ENCODE assay signal across 26 cellular contexts in the genomic region with DNA sequence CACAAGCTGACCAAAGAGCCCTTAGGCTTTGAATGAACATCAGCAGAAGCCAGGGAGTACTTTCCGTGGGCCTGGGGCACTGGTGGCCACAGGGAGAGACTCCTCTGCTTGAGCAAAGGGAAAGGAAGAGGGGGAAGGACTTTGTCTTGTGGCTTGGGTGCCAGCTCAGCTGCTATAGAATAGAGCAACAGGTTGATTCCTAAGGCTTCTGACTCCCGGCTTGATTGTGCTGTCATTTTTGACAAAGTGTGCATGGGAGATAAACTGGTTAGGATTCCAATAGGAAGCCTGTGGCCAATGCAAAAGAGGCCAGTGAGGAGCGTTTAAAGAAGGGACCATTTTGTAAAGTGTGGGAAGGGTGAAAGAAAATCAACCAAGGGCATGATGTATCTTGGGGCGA. TPM values are rescaled to one million over a fixed set of nuclear protein-coding genes. Genes with fewer than 3 reads are reported as not detected.
DNase-seq lines count a peak whose midpoint lies in the region; ATAC-seq, FAIRE-seq and TF ChIP-seq lines count a peak whose summit lies in the region.
"Had no signal": no experiment of that assay in that cellular context is flagged by ENCODE, and none has a peak within 500 bp of the region (broad histone marks: within the 10 kb centered on the region; RNA-seq: fewer than 3 reads in every experiment).

No MANE protein-coding gene starts in this region.

- no TSS peak for BruUV-seq in K562 (replicated peaks; lab: Mats Ljungman, UMichigan)

- no peak overlapping the region for H2BK120ac ChIP-seq in neuronal stem cell (ENCODE audit: low read depth, low read length)

- peak overlapping the region; percentile 31 for H3K14ac ChIP-seq in neuronal stem cell (ENCODE audit: low read length)

- TF ChIP-seq CTCF in K562 (IDR thresholded peaks at IDR 0.05 in 2 of 3, conservative IDR thresholded peaks at IDR 0.05 in 1 of 3; ENCODE audit: insufficient read depth in 2 of 3, low read depth in 1 of 3, low read length in 3 of 3) (no peak), natural killer cell (IDR thresholded peaks at IDR 0.05) (no peak)

- H3K9me1 ChIP-seq in K562 (ENCODE audit: control insufficient read depth, insufficient read depth, low read length): no peaks in the 10 kb centered on the region

- no peak overlapping the region for H2AK5ac ChIP-seq in neuronal stem cell (ENCODE audit: low read depth, low read length)

- H3K36me3 ChIP-seq in K562 (ENCODE audit: control insufficient read depth, insufficient read depth, low read length): no peaks in the 10 kb centered on the region
- H3K36me3 ChIP-seq in neuronal stem cell (replicated peaks in 1 of 2; ENCODE audit: control insufficient read depth in 2 of 2, insufficient read depth in 2 of 2, low read length in 2 of 2): no peaks in the 10 kb centered on the region
- H3K36me3 ChIP-seq: BLaER1 had no signal

- H4K8ac ChIP-seq in neuronal stem cell (ENCODE audit: low read depth, low read length): no peak overlapping the region

- H3K27ac Mint-ChIP-seq in activated T-cell treated with anti-CD3 and anti-CD28 coated beads, Interleukin-2, amount 50 U/mL, for 24 hours: peak overlapping the region; percentile 11
- H3K27ac Mint-ChIP-seq in stimulated activated effector memory CD8-positive, alpha-beta T cell treated with anti-CD3 and anti-CD28 coated beads, Interleukin-12 subunit alpha, Interleukin-12 subunit beta, amount 100 ng/mL, for 72 hours: peak overlapping the region; percentile 63
- H3K27ac Mint-ChIP-seq in natural killer cell: no peak overlapping the region
- H3K27ac Mint-ChIP-seq: B cell; CD4-positive, alpha-beta T cell had no signal

- intact Hi-C loops in K562 (cut with micrococcal nuclease) (no loop called here), natural killer cell (cut with micrococcal nuclease) (no loop called here)

- in situ Hi-C loops in K562 (cut with MboI): no loop called here

- no peak overlapping the region for H3K4ac ChIP-seq in neuronal stem cell (ENCODE audit: low read length)

- TF ChIP-seq EP300 in K562 (IDR thresholded peaks at IDR 0.05; ENCODE audit: low read length): no peak

- H3K36me3 Mint-ChIP-seq in activated T-cell treated with anti-CD3 and anti-CD28 coated beads, Interleukin-2, amount 50 U/mL, for 24 hours (ENCODE audit: low read depth): no peaks in the 10 kb centered on the region
- no peaks in the 10 kb centered on the region for H3K36me3 Mint-ChIP-seq in activated T-cell treated with anti-CD3 and anti-CD28 coated beads, Interleukin-2, amount 50 U/mL, for 4 hours (ENCODE audit: insufficient read depth)
- H3K36me3 Mint-ChIP-seq in stimulated activated effector memory CD8-positive, alpha-beta T cell treated with anti-CD3 and anti-CD28 coated beads, Interleukin-12 subunit alpha, Interleukin-12 subunit beta, amount 100 ng/mL, for 72 hours: peaks cover 6% of the 10 kb centered on the region
- peaks cover 8% of the 10 kb centered on the region for H3K36me3 Mint-ChIP-seq in natural killer cell

- no peaks in the 10 kb centered on the region for H3K79me2 ChIP-seq in K562 (ENCODE audit: control insufficient read depth, insufficient read depth, low read length)

- no peaks in the 10 kb centered on the region for H3K79me1 ChIP-seq in neuronal stem cell (ENCODE audit: low read depth, low read length)

- CTCF ChIA-PET in K562 (lab: Yijun Ruan, JAX; ENCODE audit: low intra/inter-chr PET ratio): no interaction called here

- no peaks in the 10 kb centered on the region for H3K9me3 ChIP-seq in K562 (replicated peaks; ENCODE audit: control insufficient read depth, insufficient read depth, low read depth, low read length)
- H3K9me3 ChIP-seq in neuronal stem cell (replicated peaks in 1 of 2; ENCODE audit: control insufficient read depth in 2 of 2, insufficient read depth in 1 of 2, low read depth in 1 of 2, low read length in 2 of 2): no peaks in the 10 kb centered on the region

- peaks cover 3% of the 10 kb centered on the region for H3K9me3 Mint-ChIP-seq in activated T-cell treated with anti-CD3 and anti-CD28 coated beads, Interleukin-2, amount 50 U/mL, for 24 hours
- peaks cover 4% of the 10 kb centered on the region for H3K9me3 Mint-ChIP-seq in activated T-cell treated with anti-CD3 and anti-CD28 coated beads, Interleukin-2, amount 50 U/mL, for 4 hours
- H3K9me3 Mint-ChIP-seq in stimulated activated effector memory CD8-positive, alpha-beta T cell treated with anti-CD3 and anti-CD28 coated beads, Interleukin-12 subunit alpha, Interleukin-12 subunit beta, amount 100 ng/mL, for 72 hours: peaks cover 6% of the 10 kb centered on the region
- peaks cover 2 to 3% of the 10 kb centered on the region in 2 donors for H3K9me3 Mint-ChIP-seq in natural killer cell
- H3K9me3 Mint-ChIP-seq: CD4-positive, alpha-beta T cell had no signal

- no peak for TF ChIP-seq POLR2A in K562 (conservative IDR thresholded peaks at IDR 0.05)

- WGBS in K562 (ENCODE audit: insufficient coverage, low coverage, missing lambda C conversion rate): 26% methylated on average over 4 of the region's 4 CpGs
- no CpG with 5 or more reads among the region's 4 CpGs for WGBS in neuronal stem cell (ENCODE audit: extremely low coverage in 2 of 2, insufficient read length in 2 of 2, insufficient replicate concordance in 1 of 2), 2 donors

- no peaks in the 10 kb centered on the region for H4K20me1 ChIP-seq in K562 (replicated peaks; ENCODE audit: control insufficient read depth, insufficient read depth, low read length)
- H4K20me1 ChIP-seq: BLaER1 had no signal

- no peak for FAIRE-seq in K562 (lab: Jason Lieb, UNC)
- FAIRE-seq: A204.1, D721Med, GM12878, GM19239, H1 had no signal

- H3K9ac ChIP-seq in K562 (ENCODE audit: insufficient read depth in 1 of 2, low read depth in 2 of 2, low read length in 2 of 2): no peak overlapping the region
- no peak overlapping the region for H3K9ac ChIP-seq in neuronal stem cell (ENCODE audit: low read depth, low read length, poor library complexity)
- H3K9ac ChIP-seq: BLaER1, GM23248 had no signal

- H3K4me2 ChIP-seq in K562 (ENCODE audit: insufficient read depth, low read length) (no peak overlapping the region), neuronal stem cell (ENCODE audit: insufficient read depth, low read length, poor library complexity, severe bottlenecking) (no peak overlapping the region)
- H3K4me2 ChIP-seq: BLaER1 had no signal

- no peaks in the 10 kb centered on the region for H3K27me3 Mint-ChIP-seq in activated T-cell treated with anti-CD3 and anti-CD28 coated beads, Interleukin-2, amount 50 U/mL, for 24 hours
- no peaks in the 10 kb centered on the region for H3K27me3 Mint-ChIP-seq in activated T-cell treated with anti-CD3 and anti-CD28 coated beads, Interleukin-2, amount 50 U/mL, for 4 hours (ENCODE audit: low read depth)
- H3K27me3 Mint-ChIP-seq in natural killer cell (ENCODE audit: low read depth in 2 of 2): no peaks in the 10 kb centered on the region
- H3K27me3 Mint-ChIP-seq: B cell; CD4-positive, alpha-beta T cell had no signal

- no peak overlapping the region for H2BK12ac ChIP-seq in neuronal stem cell (ENCODE audit: low read length)

- H2AFZ ChIP-seq in K562 (ENCODE audit: low read depth, low read length): 0 out of 2 replicates have a peak overlapping the region, but pooled peaks have one; percentile 28
- no peak overlapping the region for H2AFZ ChIP-seq in neuronal stem cell (ENCODE audit: low read length)
- H2AFZ ChIP-seq: GM23248 had no signal

- H3K4me3 ChIP-seq in K562: no peak overlapping the region
- H3K4me3 ChIP-seq in neuronal stem cell (ENCODE audit: low read length in 2 of 2): no peak overlapping the region
- H3K4me3 ChIP-seq: BLaER1, GM12878, GM23248 had no signal

- no peak overlapping the region for H3K4me3 Mint-ChIP-seq in activated T-cell treated with anti-CD3 and anti-CD28 coated beads, Interleukin-2, amount 50 U/mL, for 24 hours
- no peak overlapping the region for H3K4me3 Mint-ChIP-seq in activated T-cell treated with anti-CD3 and anti-CD28 coated beads, Interleukin-2, amount 50 U/mL, for 4 hours
- no peak overlapping the region for H3K4me3 Mint-ChIP-seq in stimulated activated effector memory CD8-positive, alpha-beta T cell treated with anti-CD3 and anti-CD28 coated beads, Interleukin-12 subunit alpha, Interleukin-12 subunit beta, amount 100 ng/mL, for 72 hours
- H3K4me3 Mint-ChIP-seq in natural killer cell: no peak overlapping the region
- H3K4me3 Mint-ChIP-seq: B cell; CD4-positive, alpha-beta T cell; CD8-positive, alpha-beta memory T cell had no signal

- H3K4me1 ChIP-seq in K562 (replicated peaks in 1 of 2; ENCODE audit: control insufficient read depth in 2 of 2, insufficient read depth in 2 of 2, low read length in 2 of 2): no peaks in the 10 kb centered on the region
- no peaks in the 10 kb centered on the region for H3K4me1 ChIP-seq in neuronal stem cell (ENCODE audit: control insufficient read depth in 2 of 2, insufficient read depth in 1 of 2, low read depth in 1 of 2, low read length in 2 of 2)
- H3K4me1 ChIP-seq: BLaER1 had no signal

- H3K18ac ChIP-seq in neuronal stem cell (ENCODE audit: low read length): no peak overlapping the region

- no peak overlapping the region for H3K27ac ChIP-seq in K562 (ENCODE audit: extremely low read depth, low read depth, low read length)
- H3K27ac ChIP-seq in neuronal stem cell (replicated peaks; ENCODE audit: low read length): no peak overlapping the region
- H3K27ac ChIP-seq: 22Rv1, BLaER1, C4-2B, GM23248 had no signal

- no peak overlapping the region for H3K23ac ChIP-seq in neuronal stem cell (ENCODE audit: low read depth, low read length, poor library complexity)

- H2BK5ac ChIP-seq in neuronal stem cell (ENCODE audit: low read length): no peak overlapping the region

- peaks cover 14% of the 10 kb centered on the region for H3K4me1 Mint-ChIP-seq in activated T-cell treated with anti-CD3 and anti-CD28 coated beads, Interleukin-2, amount 50 U/mL, for 24 hours (ENCODE audit: low read depth)
- H3K4me1 Mint-ChIP-seq in activated T-cell treated with anti-CD3 and anti-CD28 coated beads, Interleukin-2, amount 50 U/mL, for 4 hours (ENCODE audit: low read depth): peaks cover 8% of the 10 kb centered on the region
- H3K4me1 Mint-ChIP-seq in stimulated activated effector memory CD8-positive, alpha-beta T cell treated with anti-CD3 and anti-CD28 coated beads, Interleukin-12 subunit alpha, Interleukin-12 subunit beta, amount 100 ng/mL, for 72 hours: peaks cover 11% of the 10 kb centered on the region
- H3K4me1 Mint-ChIP-seq in natural killer cell: no peaks in the 10 kb centered on the region

- no peak for DNase-seq in activated T-cell treated with anti-CD3 and anti-CD28 coated beads, Interleukin-2, amount 50 U/mL, for 24 hours
- DNase-seq in activated T-cell treated with anti-CD3 and anti-CD28 coated beads, Interleukin-2, amount 50 U/mL, for 4 hours: no peak
- DNase-seq in K562 (ENCODE audit: extremely low read depth in 1 of 4, low spot score in 3 of 4) (no peak), neuronal stem cell (ENCODE audit: low spot score) (no peak), dermis blood vessel endothelial cell (no peak), natural killer cell (no peak)
- no peak for DNase-seq in stimulated activated effector memory CD8-positive, alpha-beta T cell treated with anti-CD3 and anti-CD28 coated beads, Interleukin-12 subunit alpha, Interleukin-12 subunit beta, amount 100 ng/mL, for 72 hours (ENCODE audit: low spot score in 2 of 2)
- DNase-seq: CD4-positive, alpha-beta T cell; CD8-positive, alpha-beta memory T cell; DMS 273 treated with DMSO at 0.1 percent for 48 hours; DMS79; EL; GDM1; GM23248; H7; HCEC 1CT had no signal

- POLR2A ChIA-PET in K562 (lab: Yijun Ruan, JAX): interaction anchor here (0.9 to 1.2 kb wide), 2 partner anchors 9 to 24 kb away, joined by 3 to 4 read pairs; no protein-coding TSS in a partner anchor

- no peak overlapping the region for H2BK15ac ChIP-seq in neuronal stem cell (ENCODE audit: low read length)

- no peak for ATAC-seq in activated T-cell treated with anti-CD3 and anti-CD28 coated beads, Interleukin-2, amount 50 U/mL, for 4 hours
- ATAC-seq in K562: no peak; the same call in 2 of the 3 replicates
- no peak for ATAC-seq in stimulated activated effector memory CD8-positive, alpha-beta T cell treated with anti-CD3 and anti-CD28 coated beads, Interleukin-12 subunit alpha, Interleukin-12 subunit beta, amount 100 ng/mL, for 72 hours
- no peak for ATAC-seq in GM19452 (IDR thresholded peaks at IDR 0.05; ENCODE audit: unreplicated experiment)
- ATAC-seq in natural killer cell: no peak
- ATAC-seq: GM12878 had no signal

- H4K91ac ChIP-seq in neuronal stem cell (ENCODE audit: low read depth, low read length, poor library complexity): no peak overlapping the region

- no peak for TF ChIP-seq RAD21 in K562 (CRISPR knock-in tag; conservative IDR thresholded peaks at IDR 0.05 in 1 of 2, IDR thresholded peaks at IDR 0.05 in 1 of 2)

- H3K27me3 ChIP-seq in K562 (ENCODE audit: control insufficient read depth in 2 of 2, insufficient read depth in 2 of 2, low read length in 2 of 2): no peaks in the 10 kb centered on the region
- no peaks in the 10 kb centered on the region for H3K27me3 ChIP-seq in neuronal stem cell (ENCODE audit: control insufficient read depth in 3 of 3, insufficient read depth in 3 of 3, low read depth in 1 of 3, low read length in 3 of 3)
- H3K27me3 ChIP-seq: BLaER1 had no signal

RNA-seq across cellular contexts. Expression of a gene that starts 11.9 kb away (rescaled TPM):
- total RNA-seq in activated T-cell treated with anti-CD3 and anti-CD28 coated beads, Interleukin-2, amount 50 U/mL, for 4 hours: 100 to 1,000 TPM; 128 to 153 (median 142) TPM
- total RNA-seq in K562 (2011; cell fraction: chromatin; rRNA removed; ENCODE audit: low replicate concordance): 77.4 and 118 TPM in 2 replicates
- total RNA-seq in K562 (2011; cell fraction: nucleolus; rRNA removed): 37.0 and 50.1 TPM in 2 replicates
- total RNA-seq in K562 (2011; cell fraction: nucleoplasm; rRNA removed): 81.5 and 109 TPM in 2 replicates
- 80.1 and 98.2 TPM in 2 replicates for total RNA-seq in K562 (2014; rRNA removed)
- 94.1 and 101 TPM in 2 replicates for total RNA-seq in K562 (2014; rRNA removed; fragmentation: Illumina TruSeq; extraction: Trizol)
- 89.1 and 92.4 TPM in 2 replicates for total RNA-seq in K562 (2015; rRNA removed; fragmentation: Illumina TruSeq; extraction: Trizol)
- total RNA-seq in K562 (2021): 109 and 117 TPM in 2 replicates
- 114 and 124 TPM in 2 replicates for polyA plus RNA-seq in K562 (2011; rRNA removed)
- 98.8 and 132 TPM in 2 replicates for polyA plus RNA-seq in K562 (2011; cell fraction: cytosol; rRNA removed)
- polyA plus RNA-seq in K562 (2011; cell fraction: nucleus; rRNA removed): 81.2 and 89.1 TPM in 2 replicates
- 100 and 128 TPM in 2 replicates for polyA plus RNA-seq in K562 (2012)
- 173 and 212 TPM in 2 replicates for polyA plus RNA-seq in K562 (2014; fragmentation: Illumina TruSeq; extraction: Trizol)
- 10 to 100 TPM; 38.7 to 47.3 TPM for polyA plus RNA-seq in K562 (2014; fragmentation: Nextera tagmentation; extraction: Ambion mirVana)
- 89.4 and 94.7 TPM in 2 replicates for polyA plus RNA-seq in K562 (2014; rRNA removed)
- polyA minus RNA-seq in K562 (2011; rRNA and poly(A)+ RNA removed): 129 and 160 TPM in 2 replicates
- polyA minus RNA-seq in K562 (2011; cell fraction: cytosol; rRNA and poly(A)+ RNA removed): 71.4 and 74.3 TPM in 2 replicates
- 28.4 and 48.0 TPM in 2 replicates for polyA minus RNA-seq in K562 (2011; cell fraction: nucleus; rRNA and poly(A)+ RNA removed)
- polyA plus RNA-seq in neuronal stem cell (2013, experiment 1 of 2): 12.8 TPM
- 12.4 TPM for polyA plus RNA-seq in neuronal stem cell (2013, experiment 2 of 2)
- 3.7 and 6.7 TPM in 2 replicates for total RNA-seq in dermis blood vessel endothelial cell
- total RNA-seq in natural killer cell: 100 to 1,000 TPM in 2 of 3 donors, 10 to 100 TPM in 1; 95.0 to 136 (median 127) TPM

RNA-seq across cellular contexts. Expression of a gene that starts 44.6 kb away (rescaled TPM):
- total RNA-seq in activated T-cell treated with anti-CD3 and anti-CD28 coated beads, Interleukin-2, amount 50 U/mL, for 4 hours: 1 to 10 TPM in 2 of 3 donors, under 1 TPM in 1; 0.96 to 2.5 (median 1.2) TPM
- 0.58 and 1.9 TPM in 2 replicates for total RNA-seq in K562 (2011; cell fraction: chromatin; rRNA removed; ENCODE audit: low replicate concordance)
- 0.53 and 1.3 TPM in 2 replicates for total RNA-seq in K562 (2011; cell fraction: nucleolus; rRNA removed)
- total RNA-seq in K562 (2011; cell fraction: nucleoplasm; rRNA removed): 0.73 and 1.1 TPM in 2 replicates
- 0.90 and 0.95 TPM in 2 replicates for total RNA-seq in K562 (2014; rRNA removed)
- 0.06 and 0.15 TPM in 2 replicates for total RNA-seq in K562 (2014; rRNA removed; fragmentation: Illumina TruSeq; extraction: Trizol)
- total RNA-seq in K562 (2015; rRNA removed; fragmentation: Illumina TruSeq; extraction: Trizol): 0.60 and 0.72 TPM in 2 replicates
- 0.47 and 0.72 TPM in 2 replicates for total RNA-seq in K562 (2021)
- 0.31 and 0.45 TPM in 2 replicates for polyA plus RNA-seq in K562 (2011; rRNA removed)
- 0.46 and 0.47 TPM in 2 replicates for polyA plus RNA-seq in K562 (2011; cell fraction: cytosol; rRNA removed)
- 3.7 and 4.4 TPM in 2 replicates for polyA plus RNA-seq in K562 (2011; cell fraction: nucleus; rRNA removed)
- 0.78 and 3.8 TPM in 2 replicates for polyA plus RNA-seq in K562 (2012)
- 0.24 and 0.54 TPM in 2 replicates for polyA plus RNA-seq in K562 (2014; fragmentation: Illumina TruSeq; extraction: Trizol)
- polyA plus RNA-seq in K562 (2014; fragmentation: Nextera tagmentation; extraction: Ambion mirVana): under 1 TPM; 0.03 TPM
- 1.5 and 2.2 TPM in 2 replicates for polyA plus RNA-seq in K562 (2014; rRNA removed)
- polyA minus RNA-seq in K562 (2011; rRNA and poly(A)+ RNA removed): 0.11 and 0.30 TPM in 2 replicates
- polyA minus RNA-seq in K562 (2011; cell fraction: cytosol; rRNA and poly(A)+ RNA removed): 1.6 TPM in 1 of 2 replicates, not detected in the other
- polyA minus RNA-seq in K562 (2011; cell fraction: nucleus; rRNA and poly(A)+ RNA removed): 0.13 and 1.4 TPM in 2 replicates
- 18.6 TPM for polyA plus RNA-seq in neuronal stem cell (2013, experiment 1 of 2)
- 18.6 TPM for polyA plus RNA-seq in neuronal stem cell (2013, experiment 2 of 2)
- 0.60 and 1.2 TPM in 2 replicates for total RNA-seq in dermis blood vessel endothelial cell
- 1 to 10 TPM; 2.4 to 2.6 (median 2.5) TPM for total RNA-seq in natural killer cell

Comparison
In these comparisons a context has a peak if more than half of its experiments do, and no peak if none do; other contexts are left out.
1. H3K27ac Mint-ChIP-seq: peak in activated T-cell treated with anti-CD3 and anti-CD28 coated beads, Interleukin-2, amount 50 U/mL, for 24 hours (single experiment) and stimulated activated effector memory CD8-positive, alpha-beta T cell treated with anti-CD3 and anti-CD28 coated beads, Interleukin-12 subunit alpha, Interleukin-12 subunit beta, amount 100 ng/mL, for 72 hours (single experiment); none in natural killer cell (0 of 2).